8 cellular contexts compared by ENCODE assay signal in the genomic region with DNA sequence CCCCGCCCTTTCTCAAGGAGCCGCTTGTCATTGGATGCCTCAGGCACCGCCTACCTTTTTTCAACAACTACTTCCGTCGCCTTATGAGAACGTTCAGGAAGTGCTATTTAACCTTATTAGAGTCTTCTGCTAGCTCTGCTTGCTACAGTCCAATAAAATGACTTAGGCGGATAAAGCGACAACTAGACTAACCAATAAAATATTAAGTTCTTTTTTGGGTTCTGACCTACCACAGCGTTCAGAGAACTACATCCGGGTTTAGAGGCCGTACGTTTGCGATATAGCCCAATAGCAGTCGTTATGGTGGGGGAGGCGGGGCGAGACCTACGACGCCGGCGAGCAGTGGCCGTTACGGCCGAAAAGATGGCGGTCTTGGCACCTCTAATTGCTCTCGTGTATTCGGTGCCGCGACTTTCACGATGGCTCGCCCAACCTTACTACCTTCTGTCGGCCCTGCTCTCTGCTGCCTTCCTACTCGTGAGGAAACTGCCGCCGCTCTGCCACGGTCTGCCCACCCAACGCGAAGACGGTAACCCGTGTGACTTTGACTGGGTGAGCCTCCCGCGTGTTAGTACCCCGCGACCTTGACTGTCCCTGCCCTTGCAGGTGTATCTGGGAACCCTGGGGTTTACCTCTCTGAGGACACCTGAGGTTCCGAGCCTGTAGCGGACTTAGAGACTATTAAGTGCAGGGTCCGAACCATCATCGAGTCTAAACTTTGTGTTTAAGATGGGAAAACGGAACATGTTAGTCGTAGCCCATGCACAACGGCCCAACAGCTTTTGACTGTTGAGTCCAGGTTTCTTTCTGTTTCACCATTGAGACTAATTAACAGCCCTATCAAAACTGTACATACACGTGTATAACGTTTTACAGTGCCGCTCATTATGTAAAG. TPM values are rescaled to one million over a fixed set of nuclear protein-coding genes. Genes with fewer than 3 reads are reported as not detected.
DNase-seq lines count a peak whose midpoint lies in the region; ATAC-seq and TF ChIP-seq lines count a peak whose summit lies in the region.

A gene with protein sequence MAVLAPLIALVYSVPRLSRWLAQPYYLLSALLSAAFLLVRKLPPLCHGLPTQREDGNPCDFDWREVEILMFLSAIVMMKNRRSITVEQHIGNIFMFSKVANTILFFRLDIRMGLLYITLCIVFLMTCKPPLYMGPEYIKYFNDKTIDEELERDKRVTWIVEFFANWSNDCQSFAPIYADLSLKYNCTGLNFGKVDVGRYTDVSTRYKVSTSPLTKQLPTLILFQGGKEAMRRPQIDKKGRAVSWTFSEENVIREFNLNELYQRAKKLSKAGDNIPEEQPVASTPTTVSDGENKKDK (plus strand): TSS at position 338 of the 895 bp plus-strand sequence. CDS start 26 bp downstream, at position 364.

- H3K79me2 ChIP-seq in Karpas-422 (ENCODE audit: low read length), result peaks cover 56% of the 10 kb centered on the region

- no peak within 1 kb of the TSS; the same call in 1 of the 2 replicates for H2AFZ ChIP-seq in Karpas-422 (ENCODE audit: low read length)

- ATAC-seq in GM21825 (IDR thresholded peaks at IDR 0.05; ENCODE audit: unreplicated experiment), result peak; percentile 93

- H3K36me3 ChIP-seq in Karpas-422 (ENCODE audit: insufficient read depth, low read length) (peaks cover 15% of the 10 kb centered on the region; the same call in 1 of the 2 replicates), esophagus squamous epithelium (peaks cover 0 to 13% (median 0%) of the 10 kb centered on the region in 3 donors)

- TF ChIP-seq CTCF in esophagus squamous epithelium (IDR thresholded peaks at IDR 0.05), result peak in 1 of 6 experiments; percentile 2

- DNase-seq in DMS79 treated with DMSO at 0.1 percent for 48 hours (lab: John Stamatoyannopoulos, UW) (peak; percentile 99), Karpas-422 (peak; percentile 99), RKO (ENCODE audit: low spot score) (peak; percentile 100), activated T-helper 1 cell treated with Interleukin-2 at 50 U/mL for 16 hours (ENCODE audit: low read depth) (peak; percentile 81), esophagus squamous epithelium (lab: John Stamatoyannopoulos, UW) (peak; percentile 77), myocyte (ENCODE audit: low read depth) (peak; percentile 99)
- DNase-seq in stimulated activated CD8-positive, alpha-beta memory T cell treated with anti-CD3 and anti-CD28 coated beads, Interleukin-7, amount 100 ng/mL, for 48 hours (ENCODE audit: extremely low read depth in 1 of 2, low read depth in 1 of 2), result peak; percentile 74 to 86

- H3K4me1 ChIP-seq in Karpas-422 (ENCODE audit: low read length) (peaks cover 34% of the 10 kb centered on the region), esophagus squamous epithelium (peaks cover 24 to 48% (median 28%) of the 10 kb centered on the region in 3 donors)

- peak within 1 kb of the TSS; percentile 87 for H3K9ac ChIP-seq in Karpas-422 (ENCODE audit: low read length)

- H3K27ac ChIP-seq in Karpas-422 (ENCODE audit: low read length) (peak within 1 kb of the TSS; percentile 63), esophagus squamous epithelium (peak within 1 kb of the TSS; percentile 92 to 96 (median 94))

- H3K4me2 ChIP-seq in Karpas-422 (ENCODE audit: low read depth, low read length, poor library complexity, severe bottlenecking), result peak within 1 kb of the TSS; percentile 77

- H3K9me3 ChIP-seq in Karpas-422 (ENCODE audit: low read length), result no peaks in the 10 kb centered on the region
- no peaks in the 10 kb centered on the region for H3K9me3 ChIP-seq in esophagus squamous epithelium

- TF ChIP-seq POLR2A in esophagus squamous epithelium (IDR thresholded peaks at IDR 0.05), result peak in 2 of 4 donors; percentile 38 to 56

- H3K4me3 ChIP-seq in Karpas-422 (ENCODE audit: low read length), result peak within 1 kb of the TSS; percentile 89
- H3K4me3 ChIP-seq in esophagus squamous epithelium, result peak within 1 kb of the TSS; percentile 83 to 96 (median 96)

- 0% methylated on average over 16 to 40 of the region's 53 CpGs for WGBS in esophagus squamous epithelium, 2 donors

- H3K27me3 ChIP-seq in Karpas-422 (ENCODE audit: low read length) (no peaks in the 10 kb centered on the region), esophagus squamous epithelium (no peaks in the 10 kb centered on the region)

- intact Hi-C loops in esophagus squamous epithelium (cut with DNase I), result no loop called here

- H3K9me2 ChIP-seq in Karpas-422 (replicated peaks; ENCODE audit: insufficient read depth, low read length), result no peaks in the 10 kb centered on the region

- no peaks in the 10 kb centered on the region for H4K20me1 ChIP-seq in Karpas-422 (ENCODE audit: insufficient read depth, low read depth, low read length)

RNA-seq across cellular contexts. Expression of the gene that starts here (rescaled TPM):
- 53.3 and 91.2 TPM in 2 replicates for total RNA-seq in Karpas-422 (2014; rRNA removed; shearing (Covaris generic); ENCODE audit: low replicate concordance)
- total RNA-seq in esophagus squamous epithelium, result 10 to 100 TPM; 44.0 to 82.0 (median 70.9) TPM
- 61.8 and 76.4 TPM in 2 replicates for total RNA-seq in myocyte
- polyA plus RNA-seq in myocyte (2012), result 102 TPM

Comparison
In these comparisons a context has a peak if more than half of its experiments do, and no peak if none do; other contexts are left out.
1. Peak in every context shown above with its lines: DNase-seq, ATAC-seq, H3K4me3 ChIP-seq and H3K27ac ChIP-seq.